1 cellular context compared by ENCODE assay signal in the genomic region with DNA sequence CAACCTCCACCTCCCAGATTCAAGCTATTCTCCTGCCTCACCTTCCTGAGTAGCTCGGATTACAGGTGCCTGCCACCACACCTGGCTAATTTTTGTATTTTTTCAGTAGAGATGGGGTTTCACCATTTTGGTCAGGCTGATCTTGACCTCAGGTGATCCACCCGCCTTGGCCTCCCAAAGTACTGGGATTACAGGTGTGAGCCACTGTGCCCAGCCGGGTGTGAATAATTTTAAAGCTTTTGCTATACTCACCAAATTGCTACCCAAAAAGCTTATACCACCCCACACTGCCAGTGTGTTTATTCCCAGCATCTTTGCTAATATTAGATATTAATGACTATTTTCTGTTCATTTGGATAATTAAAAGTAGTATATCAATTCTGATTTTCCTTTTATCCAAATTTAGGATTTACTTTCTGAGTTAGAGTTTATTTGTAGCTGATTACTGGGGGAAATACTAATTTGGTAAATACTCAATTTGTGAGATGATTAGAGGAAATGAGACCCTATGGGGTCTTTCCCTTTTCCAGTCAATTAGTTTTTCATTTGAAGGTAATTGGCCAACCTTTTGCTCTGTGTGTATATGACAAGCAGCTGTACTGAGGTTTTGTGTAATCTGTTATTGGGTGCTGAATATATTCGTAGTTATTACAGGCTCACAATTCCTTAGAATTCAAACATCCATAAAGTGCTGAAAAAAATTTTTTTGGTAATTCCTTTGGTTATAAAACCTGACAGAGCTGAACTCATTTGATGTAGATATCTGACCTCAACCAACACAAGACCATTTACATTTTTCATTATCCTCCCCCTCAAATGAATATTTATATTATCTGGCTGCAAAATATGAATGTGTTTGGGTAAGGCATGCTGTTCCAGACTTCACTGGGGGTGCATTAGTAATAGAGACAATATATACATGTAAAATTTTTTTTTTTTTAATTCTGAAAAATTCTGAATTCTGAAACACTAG.
TF ChIP-seq lines count a peak whose summit lies in the region.

No MANE protein-coding gene starts in this region.

TF ChIP-seq in GM12878, 131 proteins besides CTCF, POLR2A, EP300 and RAD21:
- TF ChIP-seq NFIC (IDR thresholded peaks at IDR 0.05; ENCODE audit: low read depth, low read length) (0 out of 2 replicates have a peak, but pooled peaks have one; percentile 19), SIN3A (IDR thresholded peaks at IDR 0.05; ENCODE audit: low read depth, low read length) (no peak), CEBPB (IDR thresholded peaks at IDR 0.05; ENCODE audit: borderline replicate concordance in 1 of 2, low read depth in 2 of 2, low read length in 2 of 2) (no peak), TBL1XR1 (IDR thresholded peaks at IDR 0.05; ENCODE audit: low read depth, low read length) (0 out of 2 replicates have a peak, but pooled peaks have one; percentile 20), RUNX3 (IDR thresholded peaks at IDR 0.05; ENCODE audit: low read length) (peak; percentile 41), JUNB (IDR thresholded peaks at IDR 0.05) (peak; percentile 39; the same call in 1 of the 2 replicates), SMC3 (IDR thresholded peaks at IDR 0.05; ENCODE audit: borderline replicate concordance, low read length) (no peak), BCL11A (IDR thresholded peaks at IDR 0.05; ENCODE audit: low read depth, low read length) (peak; percentile 75), SPI1 (IDR thresholded peaks at IDR 0.05; ENCODE audit: borderline replicate concordance, insufficient read depth, low read depth, low read length) (peak; percentile 66; the same call in 1 of the 2 replicates), PAX5 (IDR thresholded peaks at IDR 0.05; ENCODE audit: borderline replicate concordance, low read depth, low read length) (no peak), BRCA1 (IDR thresholded peaks at IDR 0.05; ENCODE audit: low read depth, low read length) (no peak), DPF2 (IDR thresholded peaks at IDR 0.05) (peak; percentile 79), BHLHE40 (IDR thresholded peaks at IDR 0.05; ENCODE audit: borderline replicate concordance in 1 of 2, low read depth in 2 of 2, low read length in 1 of 2) (0 out of 4 replicates have a peak, but pooled peaks of 1 of the 2 experiments have one; percentile 7), NR2F1 (conservative IDR thresholded peaks at IDR 0.05) (peak; percentile 25; the same call in 1 of the 2 replicates), POLR2AphosphoS5 (IDR thresholded peaks at IDR 0.05; ENCODE audit: low read length) (no peak), ETV6 (conservative IDR thresholded peaks at IDR 0.05 in 1 of 2, IDR thresholded peaks at IDR 0.05 in 1 of 2; ENCODE audit: borderline replicate concordance in 1 of 2, low read depth in 1 of 2) (no peak), MTA2 (IDR thresholded peaks at IDR 0.05; ENCODE audit: low read depth) (peak; percentile 95)
- TF ChIP-seq, protein P1, sequence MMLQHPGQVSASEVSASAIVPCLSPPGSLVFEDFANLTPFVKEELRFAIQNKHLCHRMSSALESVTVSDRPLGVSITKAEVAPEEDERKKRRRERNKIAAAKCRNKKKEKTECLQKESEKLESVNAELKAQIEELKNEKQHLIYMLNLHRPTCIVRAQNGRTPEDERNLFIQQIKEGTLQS (IDR thresholded peaks at IDR 0.05; ENCODE audit: borderline replicate concordance, extremely low read depth, low read depth, low read length): no peak
- TF ChIP-seq, protein P2, sequence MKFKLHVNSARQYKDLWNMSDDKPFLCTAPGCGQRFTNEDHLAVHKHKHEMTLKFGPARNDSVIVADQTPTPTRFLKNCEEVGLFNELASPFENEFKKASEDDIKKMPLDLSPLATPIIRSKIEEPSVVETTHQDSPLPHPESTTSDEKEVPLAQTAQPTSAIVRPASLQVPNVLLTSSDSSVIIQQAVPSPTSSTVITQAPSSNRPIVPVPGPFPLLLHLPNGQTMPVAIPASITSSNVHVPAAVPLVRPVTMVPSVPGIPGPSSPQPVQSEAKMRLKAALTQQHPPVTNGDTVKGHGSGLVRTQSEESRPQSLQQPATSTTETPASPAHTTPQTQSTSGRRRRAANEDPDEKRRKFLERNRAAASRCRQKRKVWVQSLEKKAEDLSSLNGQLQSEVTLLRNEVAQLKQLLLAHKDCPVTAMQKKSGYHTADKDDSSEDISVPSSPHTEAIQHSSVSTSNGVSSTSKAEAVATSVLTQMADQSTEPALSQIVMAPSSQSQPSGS (IDR thresholded peaks at IDR 0.05; ENCODE audit: low read length): peak; percentile 28; the same call in 1 of the 2 replicates
- TF ChIP-seq, protein P3, sequence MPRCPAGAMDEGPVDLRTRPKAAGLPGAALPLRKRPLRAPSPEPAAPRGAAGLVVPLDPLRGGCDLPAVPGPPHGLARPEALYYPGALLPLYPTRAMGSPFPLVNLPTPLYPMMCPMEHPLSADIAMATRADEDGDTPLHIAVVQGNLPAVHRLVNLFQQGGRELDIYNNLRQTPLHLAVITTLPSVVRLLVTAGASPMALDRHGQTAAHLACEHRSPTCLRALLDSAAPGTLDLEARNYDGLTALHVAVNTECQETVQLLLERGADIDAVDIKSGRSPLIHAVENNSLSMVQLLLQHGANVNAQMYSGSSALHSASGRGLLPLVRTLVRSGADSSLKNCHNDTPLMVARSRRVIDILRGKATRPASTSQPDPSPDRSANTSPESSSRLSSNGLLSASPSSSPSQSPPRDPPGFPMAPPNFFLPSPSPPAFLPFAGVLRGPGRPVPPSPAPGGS (IDR thresholded peaks at IDR 0.05; ENCODE audit: borderline replicate concordance, insufficient read depth, low read depth, low read length, poor library complexity, severe bottlenecking): peak; percentile 40
- TF ChIP-seq, protein P4, sequence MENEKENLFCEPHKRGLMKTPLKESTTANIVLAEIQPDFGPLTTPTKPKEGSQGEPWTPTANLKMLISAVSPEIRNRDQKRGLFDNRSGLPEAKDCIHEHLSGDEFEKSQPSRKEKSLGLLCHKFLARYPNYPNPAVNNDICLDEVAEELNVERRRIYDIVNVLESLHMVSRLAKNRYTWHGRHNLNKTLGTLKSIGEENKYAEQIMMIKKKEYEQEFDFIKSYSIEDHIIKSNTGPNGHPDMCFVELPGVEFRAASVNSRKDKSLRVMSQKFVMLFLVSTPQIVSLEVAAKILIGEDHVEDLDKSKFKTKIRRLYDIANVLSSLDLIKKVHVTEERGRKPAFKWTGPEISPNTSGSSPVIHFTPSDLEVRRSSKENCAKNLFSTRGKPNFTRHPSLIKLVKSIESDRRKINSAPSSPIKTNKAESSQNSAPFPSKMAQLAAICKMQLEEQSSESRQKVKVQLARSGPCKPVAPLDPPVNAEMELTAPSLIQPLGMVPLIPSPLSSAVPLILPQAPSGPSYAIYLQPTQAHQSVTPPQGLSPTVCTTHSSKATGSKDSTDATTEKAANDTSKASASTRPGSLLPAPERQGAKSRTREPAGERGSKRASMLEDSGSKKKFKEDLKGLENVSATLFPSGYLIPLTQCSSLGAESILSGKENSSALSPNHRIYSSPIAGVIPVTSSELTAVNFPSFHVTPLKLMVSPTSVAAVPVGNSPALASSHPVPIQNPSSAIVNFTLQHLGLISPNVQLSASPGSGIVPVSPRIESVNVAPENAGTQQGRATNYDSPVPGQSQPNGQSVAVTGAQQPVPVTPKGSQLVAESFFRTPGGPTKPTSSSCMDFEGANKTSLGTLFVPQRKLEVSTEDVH (IDR thresholded peaks at IDR 0.05; ENCODE audit: low read depth, partially characterized antibody): no peak
TF ChIP-seq in GM12878: peak in this region for 12.
